In the genomic region with DNA sequence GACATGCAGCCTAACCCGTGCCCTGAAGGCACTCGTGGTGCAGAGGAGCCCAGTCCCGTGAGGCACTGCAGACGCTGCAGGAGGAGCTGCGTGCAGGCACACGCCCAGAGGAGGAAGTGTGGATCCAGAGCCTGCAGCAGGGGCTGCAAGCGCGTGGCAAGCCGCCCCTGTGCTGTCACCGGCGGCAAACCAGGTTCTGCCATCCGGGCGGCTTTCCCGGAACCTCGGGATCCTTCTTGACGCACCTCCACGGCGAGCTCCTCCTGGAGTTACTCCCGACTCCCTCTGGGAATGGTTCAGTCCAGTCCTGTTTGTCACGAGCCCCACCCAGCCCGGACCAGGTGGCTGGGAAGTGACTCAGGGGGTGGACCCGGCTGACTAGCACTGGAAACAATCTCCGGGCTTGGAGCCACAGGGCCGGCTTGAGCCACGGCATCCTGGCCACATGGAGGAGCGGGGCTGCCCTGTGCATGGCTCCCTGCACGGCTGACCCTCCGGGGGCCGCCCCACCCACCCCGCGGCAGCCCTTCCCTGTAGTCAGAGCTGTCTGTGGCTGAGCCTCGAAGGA, we compare ENCODE assay signal across 9 cellular contexts. TPM values are rescaled to one million over a fixed set of nuclear protein-coding genes. Genes with fewer than 3 reads are reported as not detected.
DNase-seq lines count a peak whose midpoint lies in the region; ATAC-seq and TF ChIP-seq lines count a peak whose summit lies in the region.
"Had no signal": no experiment of that assay in that cellular context is flagged by ENCODE, and none has a peak within 500 bp of the region (broad histone marks: within the 10 kb centered on the region; RNA-seq: fewer than 3 reads in every experiment).

No MANE protein-coding gene starts in this region.

- H3K4me1 ChIP-seq in right cardiac atrium (ENCODE audit: control insufficient read depth, insufficient read depth, low read length): peaks cover 3% of the 10 kb centered on the region

- 73% methylated on average over 32 of the region's 32 CpGs for WGBS in right cardiac atrium

- H3K27ac ChIP-seq in right cardiac atrium (ENCODE audit: low read length) (peak overlapping the region; percentile 30), skin epidermis (peak overlapping the region in 20 of 21 experiments; percentile 37 to 90 (median 75))

- H3K4me1 Mint-ChIP-seq in activated CD8-positive, alpha-beta T cell treated with anti-CD3 and anti-CD28 coated beads for 36 hours (ENCODE audit: low read depth): peaks cover 9% of the 10 kb centered on the region

- H3K27me3 ChIP-seq in right cardiac atrium (ENCODE audit: control insufficient read depth, insufficient read depth): no peaks in the 10 kb centered on the region

- H3K4me3 ChIP-seq in astrocyte of the spinal cord (ENCODE audit: low read depth, low read length): no peak overlapping the region
- no peak overlapping the region for H3K4me3 ChIP-seq in right cardiac atrium (ENCODE audit: low read length)
- H3K4me3 ChIP-seq in skin epidermis: no peak overlapping the region

- H3K36me3 Mint-ChIP-seq in activated CD8-positive, alpha-beta T cell treated with anti-CD3 and anti-CD28 coated beads for 36 hours (ENCODE audit: low read depth): peaks cover 24% of the 10 kb centered on the region

- H3K27me3 Mint-ChIP-seq in activated CD8-positive, alpha-beta T cell treated with anti-CD3 and anti-CD28 coated beads for 36 hours: no peaks in the 10 kb centered on the region

- H3K9me3 ChIP-seq in right cardiac atrium (ENCODE audit: control insufficient read depth, low read length): no peaks in the 10 kb centered on the region

- H3K4me3 Mint-ChIP-seq in activated CD8-positive, alpha-beta T cell treated with anti-CD3 and anti-CD28 coated beads for 36 hours: no peak overlapping the region

- CTCF ChIA-PET in activated CD8-positive, alpha-beta T cell treated with anti-CD3 and anti-CD28 coated beads for 36 hours (lab: Charles Lee): no interaction called here

- peak; percentile 55 to 87 for ATAC-seq in right cardiac atrium
- no peak for ATAC-seq in activated CD8-positive, alpha-beta T cell treated with anti-CD3 and anti-CD28 coated beads for 36 hours

- intact Hi-C loops in right cardiac atrium (cut with DNase I): no loop called here
- intact Hi-C loops in activated CD8-positive, alpha-beta T cell treated with anti-CD3 and anti-CD28 coated beads for 36 hours (cut with micrococcal nuclease): no loop called here

- POLR2A ChIA-PET in activated CD8-positive, alpha-beta T cell treated with anti-CD3 and anti-CD28 coated beads for 36 hours (lab: Charles Lee): no interaction called here

- H3K27ac Mint-ChIP-seq in activated CD8-positive, alpha-beta T cell treated with anti-CD3 and anti-CD28 coated beads for 36 hours: no peak overlapping the region

- in situ Hi-C loops in astrocyte of the spinal cord (cut with HindIII; ENCODE audit: low sequenced_read_pairs): no loop called here
- in situ Hi-C loops in GM13976 (cut with MboI; ENCODE audit: low sequenced_read_pairs, unreplicated experiment): no loop called here

- TF ChIP-seq CTCF in astrocyte of the spinal cord (IDR thresholded peaks at IDR 0.05; ENCODE audit: low read depth, low read length): no peak
- TF ChIP-seq CTCF in GM13976 (IDR thresholded peaks at IDR 0.05; ENCODE audit: borderline replicate concordance, control extremely low read depth, extremely low read depth, insufficient read depth, missing control alignments): no peak
- no peak for TF ChIP-seq CTCF in activated CD8-positive, alpha-beta T cell treated with anti-CD3 and anti-CD28 coated beads for 36 hours (IDR thresholded peaks at IDR 0.05)

- no peaks in the 10 kb centered on the region for H3K9me3 Mint-ChIP-seq in activated CD8-positive, alpha-beta T cell treated with anti-CD3 and anti-CD28 coated beads for 36 hours

- DNase-seq in GOT3 (lab: John Stamatoyannopoulos, UW) (peak; percentile 45), astrocyte of the spinal cord (ENCODE audit: low read depth, low spot score) (peak; percentile 98), right cardiac atrium (peak; percentile 75 to 85 (median 80)), NCI-H128 (lab: John Stamatoyannopoulos, UW; ENCODE audit: unreplicated experiment) (no peak), GM13976 (ENCODE audit: low spot score) (no peak)
- no peak for DNase-seq in activated T-cell treated with anti-CD3 and anti-CD28 coated beads, Interleukin-2, amount 50 U/mL, for 1 hour
- DNase-seq in activated CD8-positive, alpha-beta T cell treated with anti-CD3 and anti-CD28 coated beads for 36 hours: no peak
- DNase-seq: NCI-H774 had no signal

RNA-seq across cellular contexts. Expression of gene DPP9, which starts 10.2 kb away (rescaled TPM):
- total RNA-seq in right cardiac atrium: 10 to 100 TPM; 35.1 to 43.9 (median 36.9) TPM
- 27.0 TPM for polyA plus RNA-seq in right cardiac atrium
- 10 to 100 TPM; 60.4 to 64.0 TPM for total RNA-seq in activated CD8-positive, alpha-beta T cell treated with anti-CD3 and anti-CD28 coated beads for 36 hours

RNA-seq across cellular contexts. Expression of gene MYDGF, which starts 43.3 kb away (rescaled TPM):
- total RNA-seq in right cardiac atrium: 10 to 100 TPM; 21.7 to 47.0 (median 31.5) TPM
- 48.2 TPM for polyA plus RNA-seq in right cardiac atrium
- total RNA-seq in activated CD8-positive, alpha-beta T cell treated with anti-CD3 and anti-CD28 coated beads for 36 hours: 10 to 100 TPM; 58.3 to 62.1 TPM

Comparison
In these comparisons a context has a peak if more than half of its experiments do, and no peak if none do; other contexts are left out.
1. DNase-seq: peak in GOT3 (single experiment), astrocyte of the spinal cord (single experiment) and right cardiac atrium (3 of 3); none in NCI-H128 (single experiment), activated T-cell treated with anti-CD3 and anti-CD28 coated beads, Interleukin-2, amount 50 U/mL, for 1 hour (single experiment), GM13976 (single experiment) and activated CD8-positive, alpha-beta T cell treated with anti-CD3 and anti-CD28 coated beads for 36 hours (single experiment).